ENCODE assay signal across 20 cellular contexts in the genomic region with DNA sequence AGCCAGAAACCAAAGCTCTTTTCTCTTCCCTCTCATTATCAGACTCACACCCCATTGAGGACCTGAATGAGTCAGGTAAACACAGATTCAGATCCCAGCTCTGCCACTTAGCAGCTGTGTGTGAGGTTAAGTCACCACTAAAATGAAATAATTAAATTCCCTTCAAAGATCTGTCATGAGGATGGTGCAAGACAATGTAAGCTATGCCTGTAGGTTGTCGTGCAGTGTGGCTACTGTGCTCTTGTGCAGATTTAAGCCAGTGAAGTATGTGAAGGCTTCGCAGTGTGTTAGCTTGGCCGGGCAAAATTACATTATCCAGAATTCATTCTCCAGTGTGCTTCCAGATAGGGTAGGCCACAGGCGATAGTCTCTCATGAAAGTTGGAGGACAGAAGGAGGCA.
"Had no signal": no experiment of that assay in that cellular context is flagged by ENCODE, and none has a peak within 500 bp of the region (broad histone marks: within the 10 kb centered on the region; RNA-seq: fewer than 3 reads in every experiment).

No MANE protein-coding gene starts in this region.

- FAIRE-seq: keratinocyte had no signal

- DNase-seq: activated CD4-positive, alpha-beta memory T cell treated with anti-CD3 and anti-CD28 coated beads for 36 hours; activated CD4-positive, alpha-beta T cell treated with anti-CD3 and anti-CD28 coated beads, Interleukin-2, amount 10 ng/mL, durations not matched to agents 24 days and 14 days; activated CD4-positive, CD25-positive, alpha-beta regulatory T cell treated with anti-CD3 and anti-CD28 coated beads, Interleukin-2, amount 50 U/mL, for 72 hours; activated CD8-positive, alpha-beta memory T cell treated with anti-CD3 and anti-CD28 coated beads, Interleukin-2, amount 50 U/mL, for 4 hours; activated naive CD4-positive, alpha-beta T cell treated with anti-CD3 and anti-CD28 coated beads, Interleukin-2, amount 50 U/mL, for 16 hours; activated T-cell treated with anti-CD3 and anti-CD28 coated beads, Interleukin-2, amount 50 U/mL, for 1 hour; amniotic stem cell; caudate nucleus; cortex of kidney; foreskin fibroblast; head of caudate nucleus; hippocampal formation; left cardiac atrium; left ventricle myocardium superior; mucosa of descending colon; stimulated activated CD4-positive, alpha-beta T cell treated with anti-CD3 and anti-CD28 coated beads, Interleukin-2, amount 100 ng/mL, for 48 hours; stimulated activated naive CD4-positive, alpha-beta T cell treated with Interleukin-2 at 50 U/mL for 16 hours had no signal

- ATAC-seq: esophagus mucosa; left cardiac atrium; left ventricle myocardium superior; mucosa of descending colon; natural killer cell treated with Interleukin-12 subunit alpha and Interleukin-12 subunit beta and Interleukin-15 and Interleukin-18, amount 100 ng/mL, for 72 hours had no signal
